15 cellular contexts compared by ENCODE assay signal in genomic region chr13:28528848-28529247, GRCh38. TPM values are rescaled to one million over a fixed set of nuclear protein-coding genes. Genes with fewer than 3 reads are reported as not detected.
DNase-seq lines count a peak whose midpoint lies in the region; ATAC-seq and TF ChIP-seq lines count a peak whose summit lies in the region.
"Had no signal": no experiment of that assay in that cellular context is flagged by ENCODE, and none has a peak within 500 bp of the region (broad histone marks: within the 10 kb centered on the region; RNA-seq: fewer than 3 reads in every experiment).

No MANE protein-coding gene starts in this region.

- TF ChIP-seq CTCF in epithelial cell of proximal tubule (conservative IDR thresholded peaks at IDR 0.05; ENCODE audit: low read depth, low read length) (peak; percentile 52), lower leg skin (IDR thresholded peaks at IDR 0.05) (no peak)

- no peaks in the 10 kb centered on the region for H3K9me3 Mint-ChIP-seq in activated CD4-positive, alpha-beta T cell treated with anti-CD3 and anti-CD28 coated beads, Interleukin-2, amount 10 ng/mL, durations not matched to agents 7 days and 5 days
- H3K9me3 Mint-ChIP-seq: memory B cell; stimulated activated naive B cell treated with anti-CD40 and anti-IgM and Interleukin-4, amounts not matched to agents 10 μg/mL and 1 μg/mL and 100 μg/mL, for 72 hours had no signal

- POLR2A ChIA-PET in activated CD4-positive, alpha-beta T cell treated with anti-CD3 and anti-CD28 coated beads, Interleukin-2, amount 10 ng/mL, durations not matched to agents 7 days and 5 days (lab: Charles Lee): no interaction called here

- peaks cover 36% of the 10 kb centered on the region for H3K27me3 Mint-ChIP-seq in activated CD4-positive, alpha-beta T cell treated with anti-CD3 and anti-CD28 coated beads, Interleukin-2, amount 10 ng/mL, durations not matched to agents 7 days and 5 days

- H3K4me3 Mint-ChIP-seq in activated CD4-positive, alpha-beta T cell treated with anti-CD3 and anti-CD28 coated beads, Interleukin-2, amount 10 ng/mL, durations not matched to agents 7 days and 5 days: no peak overlapping the region
- H3K4me3 Mint-ChIP-seq: activated CD8-positive, alpha-beta memory T cell treated with anti-CD3 and anti-CD28 coated beads, Interleukin-2, amount 10 ng/mL, durations not matched to agents 7 days and 5 days; memory B cell; stimulated activated naive B cell treated with anti-CD40 and anti-IgM and Interleukin-4, amounts not matched to agents 10 μg/mL and 1 μg/mL and 100 μg/mL, for 72 hours had no signal

- no peaks in the 10 kb centered on the region for H3K36me3 Mint-ChIP-seq in activated CD4-positive, alpha-beta T cell treated with anti-CD3 and anti-CD28 coated beads, Interleukin-2, amount 10 ng/mL, durations not matched to agents 7 days and 5 days (ENCODE audit: low read depth)
- H3K36me3 Mint-ChIP-seq: activated CD8-positive, alpha-beta memory T cell treated with anti-CD3 and anti-CD28 coated beads, Interleukin-2, amount 10 ng/mL, durations not matched to agents 7 days and 5 days; memory B cell; stimulated activated naive B cell treated with anti-CD40 and anti-IgM and Interleukin-4, amounts not matched to agents 10 μg/mL and 1 μg/mL and 100 μg/mL, for 72 hours had no signal

- WGBS in lower leg skin, 2 donors: 87 to 90% methylated on average over 3 of the region's 3 CpGs

- intact Hi-C loops in lower leg skin (cut with DNase I; ENCODE audit: low total_unique reads): no loop called here

- CTCF ChIA-PET in activated CD4-positive, alpha-beta T cell treated with anti-CD3 and anti-CD28 coated beads, Interleukin-2, amount 10 ng/mL, durations not matched to agents 7 days and 5 days (lab: Charles Lee): interaction anchor here (1.0 to 1.1 kb wide), 2 partner anchors 12 to 19 kb away, joined by 3 to 4 read pairs; no protein-coding TSS in a partner anchor

- H3K27ac Mint-ChIP-seq in activated CD4-positive, alpha-beta T cell treated with anti-CD3 and anti-CD28 coated beads, Interleukin-2, amount 10 ng/mL, durations not matched to agents 7 days and 5 days: no peak overlapping the region
- H3K27ac Mint-ChIP-seq: activated CD8-positive, alpha-beta memory T cell treated with anti-CD3 and anti-CD28 coated beads, Interleukin-2, amount 10 ng/mL, durations not matched to agents 7 days and 5 days; memory B cell; stimulated activated naive B cell treated with anti-CD40 and anti-IgM and Interleukin-4, amounts not matched to agents 10 μg/mL and 1 μg/mL and 100 μg/mL, for 72 hours had no signal

- TF ChIP-seq POLR2A in lower leg skin (IDR thresholded peaks at IDR 0.05): no peak

- no peak for ATAC-seq in GM18909 (IDR thresholded peaks at IDR 0.05; ENCODE audit: poor library complexity, unreplicated experiment)
- ATAC-seq: activated CD8-positive, alpha-beta memory T cell treated with anti-CD3 and anti-CD28 coated beads, Interleukin-2, amount 10 ng/mL, durations not matched to agents 7 days and 5 days; stimulated activated naive B cell treated with anti-CD40 and anti-IgM and Interleukin-4, amounts not matched to agents 10 μg/mL and 1 μg/mL and 100 μg/mL, for 72 hours had no signal

- H3K4me3 ChIP-seq in epithelial cell of proximal tubule (ENCODE audit: low read depth, low read length) (no peak overlapping the region), lower leg skin (ENCODE audit: low read depth, poor library complexity, severe bottlenecking) (no peak overlapping the region)
- H3K4me3 ChIP-seq: HAP-1 had no signal

- H3K4me1 Mint-ChIP-seq in activated CD4-positive, alpha-beta T cell treated with anti-CD3 and anti-CD28 coated beads, Interleukin-2, amount 10 ng/mL, durations not matched to agents 7 days and 5 days: peaks cover 2% of the 10 kb centered on the region

- DNase-seq in EH (ENCODE audit: low read depth) (peak; percentile 67), NCI-H460 (ENCODE audit: extremely low read depth, low read depth) (peak; percentile 7), epithelial cell of proximal tubule (ENCODE audit: low read depth) (no peak), pons (ENCODE audit: low spot score) (peak; percentile 48), lower leg skin (ENCODE audit: low spot score in 2 of 2) (no peak)
- DNase-seq in activated CD4-positive, alpha-beta T cell treated with anti-CD3 and anti-CD28 coated beads, Interleukin-2, amount 10 ng/mL, durations not matched to agents 7 days and 5 days: no peak
- DNase-seq: activated CD8-positive, alpha-beta memory T cell treated with anti-CD3 and anti-CD28 coated beads, Interleukin-2, amount 10 ng/mL, durations not matched to agents 7 days and 5 days; activated effector memory CD4-positive, alpha-beta T cell treated with anti-CD3 and anti-CD28 coated beads, Interleukin-2, amount 50 U/mL, for 16 hours; NCI-H1436; NCI-H524 treated with DMSO at 0.1 percent for 48 hours; RPMI8226; stimulated activated naive B cell treated with anti-CD40 and anti-IgM and Interleukin-4, amounts not matched to agents 10 μg/mL and 1 μg/mL and 100 μg/mL, for 72 hours had no signal

RNA-seq across cellular contexts. Expression of gene FLT1, which starts 33.9 kb away (rescaled TPM):
- not detected in 2 replicates for total RNA-seq in NCI-H460 (2014; rRNA removed; shearing (Covaris generic))
- not detected in 2 replicates for polyA plus RNA-seq in NCI-H460 (2014; cell fraction: nucleus; rRNA removed)
- total RNA-seq in epithelial cell of proximal tubule: under 0.01 and 0.17 TPM in 2 replicates
- total RNA-seq in lower leg skin: 10 to 100 TPM in 2 of 4 donors, 1 to 10 TPM in 2; 5.3 to 16.3 (median 9.7) TPM
- total RNA-seq in activated CD4-positive, alpha-beta T cell treated with anti-CD3 and anti-CD28 coated beads, Interleukin-2, amount 10 ng/mL, durations not matched to agents 7 days and 5 days: under 1 TPM; 0.32 to 0.71 TPM

Comparison
In these comparisons a context has a peak if more than half of its experiments do, and no peak if none do; other contexts are left out.
1. DNase-seq: peak in EH (single experiment), NCI-H460 (single experiment) and pons (single experiment); none in epithelial cell of proximal tubule (single experiment), lower leg skin (0 of 2) and activated CD4-positive, alpha-beta T cell treated with anti-CD3 and anti-CD28 coated beads, Interleukin-2, amount 10 ng/mL, durations not matched to agents 7 days and 5 days (single experiment).